ENCODE assay signal across 13 cellular contexts in the genomic region with DNA sequence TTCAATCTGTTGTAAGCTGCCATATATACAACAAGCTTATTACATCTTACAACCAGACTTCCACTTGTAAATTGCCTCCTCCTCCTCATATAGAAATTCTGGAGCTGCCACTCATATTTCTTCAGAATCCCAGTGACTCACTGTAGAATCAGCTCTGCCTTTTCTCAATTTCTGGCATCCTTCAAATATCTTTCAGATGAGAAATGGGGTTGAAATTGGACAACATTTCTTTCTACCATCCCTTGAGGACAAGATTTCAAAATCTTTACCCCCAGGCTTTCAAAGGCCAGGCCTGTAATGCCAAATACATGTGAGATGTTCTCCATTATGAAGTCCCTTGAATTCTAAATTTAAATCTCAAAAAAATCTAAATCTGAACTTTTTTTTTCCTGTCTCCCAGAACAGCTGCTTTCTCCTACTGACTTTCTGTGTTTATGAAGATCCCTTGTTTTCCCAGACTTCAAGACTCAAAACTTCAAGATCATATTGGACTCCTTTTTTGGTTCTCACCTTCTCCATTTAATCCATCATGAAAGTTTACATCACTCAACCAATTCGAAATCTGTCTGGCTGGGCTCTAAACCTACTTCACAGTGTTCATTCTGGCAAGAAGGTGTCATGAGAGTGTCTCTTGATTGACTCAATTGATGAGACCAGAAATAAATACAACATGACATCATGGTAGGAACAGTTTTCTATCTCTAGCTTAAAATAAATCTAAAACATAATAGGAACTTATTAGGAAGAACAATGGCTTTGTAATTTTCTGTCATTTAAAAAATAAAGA.
DNase-seq lines count a peak whose midpoint lies in the region; ATAC-seq and TF ChIP-seq lines count a peak whose summit lies in the region.
"Had no signal": no experiment of that assay in that cellular context is flagged by ENCODE, and none has a peak within 500 bp of the region (broad histone marks: within the 10 kb centered on the region; RNA-seq: fewer than 3 reads in every experiment).

No MANE protein-coding gene starts in this region.

- no peaks in the 10 kb centered on the region for H3K79me2 ChIP-seq in fibroblast of lung (ENCODE audit: control insufficient read depth, insufficient read depth, low read length)
- no peaks in the 10 kb centered on the region for H3K79me2 ChIP-seq in trophoblast cell (ENCODE audit: control insufficient read depth, insufficient read depth, low read length, poor library complexity)

- H4K20me1 ChIP-seq in fibroblast of lung (ENCODE audit: control insufficient read depth, extremely low read depth, insufficient read depth, low read length): no peaks in the 10 kb centered on the region

- no peak overlapping the region for H3K18ac ChIP-seq in trophoblast cell (ENCODE audit: low read length)

- no peak overlapping the region for H2BK12ac ChIP-seq in trophoblast cell (ENCODE audit: low read length)

- H3K9ac ChIP-seq in fibroblast of lung (ENCODE audit: insufficient read depth, low read length): no peak overlapping the region
- no peak overlapping the region for H3K9ac ChIP-seq in trophoblast cell (ENCODE audit: low read length)

- H4K8ac ChIP-seq in trophoblast cell (ENCODE audit: low read depth, low read length): no peak overlapping the region

- H3K4me2 ChIP-seq in fibroblast of lung (ENCODE audit: extremely low read depth, insufficient read depth, low read length): peak overlapping the region; percentile 21
- no peak overlapping the region for H3K4me2 ChIP-seq in trophoblast cell (ENCODE audit: low read length)

- H3K27me3 Mint-ChIP-seq in Calu3 (ENCODE audit: unreplicated experiment): no peaks in the 10 kb centered on the region

- CTCF ChIA-PET in Calu3 (lab: Charles Lee): interaction anchor here (1.2 to 2.5 kb wide), 2 partner anchors 10 to 17 kb away, joined by 3 to 5 read pairs; no protein-coding TSS in a partner anchor

- no peaks in the 10 kb centered on the region for H3K9me3 Mint-ChIP-seq in Calu3 (ENCODE audit: low read depth, unreplicated experiment)
- H3K9me3 Mint-ChIP-seq: activated T-cell treated with anti-CD3 and anti-CD28 coated beads, Interleukin-2, amount 50 U/mL, for 4 hours had no signal

- BruUV-seq in Calu3 (replicated peaks; lab: Mats Ljungman, UMichigan): no TSS peak

- peak overlapping the region; percentile 76 for H2BK5ac ChIP-seq in trophoblast cell (ENCODE audit: low read depth, low read length, poor library complexity)

- H3K4me3 ChIP-seq in fibroblast of lung (replicated peaks in 1 of 4; ENCODE audit: control extremely low read depth in 1 of 4, insufficient read depth in 1 of 4, low read depth in 3 of 4, low read length in 4 of 4): no peak overlapping the region
- H3K4me3 ChIP-seq in trophoblast cell (ENCODE audit: low read depth, low read length): no peak overlapping the region

- H3K9me3 ChIP-seq in fibroblast of lung (ENCODE audit: control insufficient read depth, insufficient read depth, low read depth, low read length): no peaks in the 10 kb centered on the region
- H3K9me3 ChIP-seq in trophoblast cell (ENCODE audit: insufficient read depth, low read depth, low read length): no peaks in the 10 kb centered on the region

- no CpG with 5 or more reads among the region's 1 CpG for WGBS in trophoblast cell (ENCODE audit: extremely low coverage, insufficient coverage, insufficient read length)

- H3K4me1 Mint-ChIP-seq in Calu3 (ENCODE audit: low read depth, unreplicated experiment): peaks cover 39% of the 10 kb centered on the region

- no peak overlapping the region for H3K23ac ChIP-seq in trophoblast cell (ENCODE audit: low read length)

- no peak for ATAC-seq in HG03045 (IDR thresholded peaks at IDR 0.05; ENCODE audit: unreplicated experiment)
- ATAC-seq: activated T-cell treated with anti-CD3 and anti-CD28 coated beads, Interleukin-2, amount 50 U/mL, for 4 hours had no signal

- H2AK5ac ChIP-seq in trophoblast cell (ENCODE audit: low read length): no peak overlapping the region

- TF ChIP-seq POLR2A in erythroblast (IDR thresholded peaks at IDR 0.05; ENCODE audit: low read length): no peak

- H2AFZ ChIP-seq in fibroblast of lung (ENCODE audit: low read length): no peak overlapping the region
- no peak overlapping the region for H2AFZ ChIP-seq in trophoblast cell (ENCODE audit: insufficient read depth, low read length, poor library complexity)

- peaks cover 15% of the 10 kb centered on the region for H3K4me1 ChIP-seq in fibroblast of lung (ENCODE audit: control insufficient read depth, extremely low read depth, insufficient read depth, low read length)
- peaks cover 3 to 7% of the 10 kb centered on the region in 2 experiments for H3K4me1 ChIP-seq in trophoblast cell (ENCODE audit: control insufficient read depth in 1 of 2, insufficient read depth in 2 of 2, low read length in 2 of 2)

- H4K91ac ChIP-seq in trophoblast cell (ENCODE audit: low read depth, low read length): no peak overlapping the region

- H3K14ac ChIP-seq in trophoblast cell (ENCODE audit: low read length): no peak overlapping the region

- H4K12ac ChIP-seq in trophoblast cell (ENCODE audit: low read depth, low read length): no peak overlapping the region

- intact Hi-C loops in Calu3 (cut with micrococcal nuclease; ENCODE audit: unreplicated experiment): no loop called here

- no peaks in the 10 kb centered on the region for H3K36me3 ChIP-seq in fibroblast of lung (ENCODE audit: control insufficient read depth, insufficient read depth, low read length)
- no peaks in the 10 kb centered on the region for H3K36me3 ChIP-seq in trophoblast cell (ENCODE audit: control insufficient read depth in 1 of 2, insufficient read depth in 2 of 2, low read length in 2 of 2)

- no peaks in the 10 kb centered on the region for H3K27me3 ChIP-seq in fibroblast of lung (ENCODE audit: control insufficient read depth, insufficient read depth, low read length)
- no peaks in the 10 kb centered on the region for H3K27me3 ChIP-seq in trophoblast cell (ENCODE audit: insufficient read depth, low read length)

- peak overlapping the region; percentile 66 for H2BK120ac ChIP-seq in trophoblast cell (ENCODE audit: insufficient read depth, low read length, poor library complexity)

- H3K27ac ChIP-seq in fibroblast of lung (ENCODE audit: insufficient read depth, low read length) (peak overlapping the region; percentile 74), trophoblast cell (ENCODE audit: low read depth, low read length) (peak overlapping the region; percentile 53)
- H3K27ac ChIP-seq: VCaP had no signal

- no peak for DNase-seq in Calu3
- DNase-seq in RKO (ENCODE audit: low spot score): peak; percentile 66
- peak; percentile 85 to 88 for DNase-seq in fibroblast of lung (ENCODE audit: low read depth in 2 of 2)
- DNase-seq in trophoblast cell: peak; percentile 72 to 97
- DNase-seq in DMS153 treated with DMSO at 0.1 percent for 48 hours (lab: John Stamatoyannopoulos, UW; ENCODE audit: unreplicated experiment): no peak
- DNase-seq in erythroblast (lab: John Stamatoyannopoulos, UW): no peak
- no peak for DNase-seq in NCI-H345 treated with DMSO at 0.1 percent for 48 hours (lab: John Stamatoyannopoulos, UW; ENCODE audit: unreplicated experiment)
- DNase-seq: activated T-cell treated with anti-CD3 and anti-CD28 coated beads, Interleukin-2, amount 50 U/mL, for 4 hours; hippocampal formation; NCI-H1930; OCI-M1 had no signal

- H3K36me3 Mint-ChIP-seq in Calu3 (ENCODE audit: insufficient read depth, unreplicated experiment): no peaks in the 10 kb centered on the region

- no peak overlapping the region for H3K4me3 Mint-ChIP-seq in Calu3 (ENCODE audit: low read depth, unreplicated experiment)
- H3K4me3 Mint-ChIP-seq: activated T-cell treated with anti-CD3 and anti-CD28 coated beads, Interleukin-2, amount 50 U/mL, for 4 hours had no signal

- H3K4ac ChIP-seq in trophoblast cell (ENCODE audit: low read depth, low read length): no peak overlapping the region

- H3K79me1 ChIP-seq in trophoblast cell (ENCODE audit: low read length): peaks cover 4% of the 10 kb centered on the region

- H3K27ac Mint-ChIP-seq in Calu3 (ENCODE audit: unreplicated experiment): peak overlapping the region; percentile 90

- TF ChIP-seq CTCF in Calu3 (IDR thresholded peaks at IDR 0.05; ENCODE audit: unreplicated experiment): no peak
- TF ChIP-seq CTCF in fibroblast of lung (conservative IDR thresholded peaks at IDR 0.05 in 1 of 2, IDR thresholded peaks at IDR 0.05 in 1 of 2; ENCODE audit: low read depth in 1 of 2, low read length in 2 of 2): no peak

Comparison
In these comparisons a context has a peak if more than half of its experiments do, and no peak if none do; other contexts are left out.
1. DNase-seq: peak in RKO (single experiment), fibroblast of lung (2 of 2) and trophoblast cell (2 of 2); none in Calu3 (single experiment), DMS153 treated with DMSO at 0.1 percent for 48 hours (single experiment), erythroblast (0 of 2) and NCI-H345 treated with DMSO at 0.1 percent for 48 hours (single experiment).